1 cellular context compared by ENCODE assay signal in the genomic region with DNA sequence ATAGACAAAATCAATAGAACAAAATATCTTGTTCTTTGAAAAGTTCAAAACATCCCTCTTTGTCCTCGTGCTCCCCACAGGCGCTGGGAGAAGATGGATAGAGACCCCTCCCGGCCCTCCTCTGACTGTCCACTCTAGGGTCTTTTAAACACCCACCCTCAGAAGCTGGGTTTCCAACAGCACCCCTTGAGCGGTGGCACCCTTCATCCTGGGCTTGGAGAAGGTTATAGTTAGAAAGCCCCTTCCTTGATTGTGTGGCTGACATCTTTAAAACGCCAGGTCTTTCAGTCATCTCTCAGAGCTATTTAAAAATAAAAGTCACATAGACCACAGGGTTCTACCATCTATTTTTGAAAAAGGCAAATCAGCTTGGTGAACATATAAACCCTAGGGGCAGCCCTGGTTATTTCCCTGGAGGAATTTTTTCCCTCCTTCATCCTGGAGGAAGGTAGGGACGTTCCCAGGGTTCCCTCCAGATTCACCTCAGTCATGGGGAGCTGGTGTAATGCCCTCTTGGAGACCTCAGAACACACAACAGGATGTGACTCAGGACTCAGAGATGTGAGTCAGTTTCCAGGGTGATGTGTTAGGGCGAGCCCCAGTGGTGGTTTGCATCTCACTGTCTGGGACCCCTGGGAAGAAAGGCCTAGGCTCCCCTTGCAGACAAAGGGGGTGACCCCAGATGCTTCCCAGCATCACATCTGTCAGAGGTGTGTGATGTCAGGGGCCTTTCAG.
TF ChIP-seq lines count a peak whose summit lies in the region.

No MANE protein-coding gene starts in this region.

TF ChIP-seq in A549, 52 proteins besides CTCF, POLR2A, EP300 and RAD21 (continued from another document):
- TF ChIP-seq ZSCAN20 (CRISPR knock-in tag; IDR thresholded peaks at IDR 0.05) (no peak), HOXB5 (CRISPR knock-in tag; IDR thresholded peaks at IDR 0.05) (peak; percentile 13; the same call in 1 of the 2 replicates), RFX5 (IDR thresholded peaks at IDR 0.05) (no peak), JUNB (IDR thresholded peaks at IDR 0.05) (peak; percentile 63), ESRRA (IDR thresholded peaks at IDR 0.05; ENCODE audit: borderline replicate concordance, low read length) (no peak), FOXS1 (CRISPR knock-in tag; IDR thresholded peaks at IDR 0.05) (no peak), CBX8 (IDR thresholded peaks at IDR 0.05) (no peak), RARB (CRISPR knock-in tag; IDR thresholded peaks at IDR 0.05) (peak; percentile 77; the same call in 1 of the 2 replicates), RCOR1 (IDR thresholded peaks at IDR 0.05; ENCODE audit: low read depth, low read length) (no peak), GATA3 (IDR thresholded peaks at IDR 0.05; ENCODE audit: borderline replicate concordance) (peak; percentile 44; the same call in 1 of the 2 replicates), NPAS2 (CRISPR knock-in tag; IDR thresholded peaks at IDR 0.05; ENCODE audit: borderline replicate concordance) (no peak), MAZ (IDR thresholded peaks at IDR 0.05; ENCODE audit: borderline replicate concordance, low read depth, low read length) (no peak), SMC3 (IDR thresholded peaks at IDR 0.05) (no peak), MYC (IDR thresholded peaks at IDR 0.05; ENCODE audit: borderline replicate concordance, low read length) (no peak), BHLHE40 (IDR thresholded peaks at IDR 0.05; ENCODE audit: low read depth, low read length) (no peak), HDAC2 (IDR thresholded peaks at IDR 0.05) (no peak), HEYL (CRISPR knock-in tag; IDR thresholded peaks at IDR 0.05) (no peak), CEBPB (IDR thresholded peaks at IDR 0.05) (no peak), NFE2L2 (conservative IDR thresholded peaks at IDR 0.05; ENCODE audit: low read length) (no peak), ZNF302 (CRISPR knock-in tag; IDR thresholded peaks at IDR 0.05) (no peak), POLR2AphosphoS2 (conservative IDR thresholded peaks at IDR 0.05; ENCODE audit: low read length) (no peak), NR3C1 (IDR thresholded peaks at IDR 0.05) (no peak), EHMT2 (IDR thresholded peaks at IDR 0.05; ENCODE audit: low read depth) (no peak), HOXA7 (CRISPR knock-in tag; IDR thresholded peaks at IDR 0.05) (no peak), RNF2 (IDR thresholded peaks at IDR 0.05; ENCODE audit: borderline replicate concordance, low read depth) (no peak), PHF8 (IDR thresholded peaks at IDR 0.05; ENCODE audit: borderline replicate concordance, low read depth) (no peak), EHF (CRISPR knock-in tag; IDR thresholded peaks at IDR 0.05) (no peak), TP53 (CRISPR knock-in tag; IDR thresholded peaks at IDR 0.05) (no peak), TFCP2L1 (CRISPR knock-in tag; IDR thresholded peaks at IDR 0.05) (no peak), KDM5A (IDR thresholded peaks at IDR 0.05) (no peak), CHD2 (IDR thresholded peaks at IDR 0.05; ENCODE audit: low read length, partially characterized antibody) (no peak), HOXB13 (CRISPR knock-in tag; IDR thresholded peaks at IDR 0.05; ENCODE audit: low read depth) (no peak), CHD4 (IDR thresholded peaks at IDR 0.05; ENCODE audit: borderline replicate concordance) (no peak), CBX2 (IDR thresholded peaks at IDR 0.05; ENCODE audit: borderline replicate concordance, low read depth) (no peak), ZC3H11A (IDR thresholded peaks at IDR 0.05) (no peak)
- TF ChIP-seq, protein P1, sequence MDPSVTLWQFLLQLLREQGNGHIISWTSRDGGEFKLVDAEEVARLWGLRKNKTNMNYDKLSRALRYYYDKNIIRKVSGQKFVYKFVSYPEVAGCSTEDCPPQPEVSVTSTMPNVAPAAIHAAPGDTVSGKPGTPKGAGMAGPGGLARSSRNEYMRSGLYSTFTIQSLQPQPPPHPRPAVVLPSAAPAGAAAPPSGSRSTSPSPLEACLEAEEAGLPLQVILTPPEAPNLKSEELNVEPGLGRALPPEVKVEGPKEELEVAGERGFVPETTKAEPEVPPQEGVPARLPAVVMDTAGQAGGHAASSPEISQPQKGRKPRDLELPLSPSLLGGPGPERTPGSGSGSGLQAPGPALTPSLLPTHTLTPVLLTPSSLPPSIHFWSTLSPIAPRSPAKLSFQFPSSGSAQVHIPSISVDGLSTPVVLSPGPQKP (IDR thresholded peaks at IDR 0.05; ENCODE audit: low read depth, low read length) = no peak
- TF ChIP-seq, protein P2, sequence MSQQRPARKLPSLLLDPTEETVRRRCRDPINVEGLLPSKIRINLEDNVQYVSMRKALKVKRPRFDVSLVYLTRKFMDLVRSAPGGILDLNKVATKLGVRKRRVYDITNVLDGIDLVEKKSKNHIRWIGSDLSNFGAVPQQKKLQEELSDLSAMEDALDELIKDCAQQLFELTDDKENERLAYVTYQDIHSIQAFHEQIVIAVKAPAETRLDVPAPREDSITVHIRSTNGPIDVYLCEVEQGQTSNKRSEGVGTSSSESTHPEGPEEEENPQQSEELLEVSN (IDR thresholded peaks at IDR 0.05; ENCODE audit: borderline replicate concordance, low read depth) = no peak
- TF ChIP-seq, protein P3, sequence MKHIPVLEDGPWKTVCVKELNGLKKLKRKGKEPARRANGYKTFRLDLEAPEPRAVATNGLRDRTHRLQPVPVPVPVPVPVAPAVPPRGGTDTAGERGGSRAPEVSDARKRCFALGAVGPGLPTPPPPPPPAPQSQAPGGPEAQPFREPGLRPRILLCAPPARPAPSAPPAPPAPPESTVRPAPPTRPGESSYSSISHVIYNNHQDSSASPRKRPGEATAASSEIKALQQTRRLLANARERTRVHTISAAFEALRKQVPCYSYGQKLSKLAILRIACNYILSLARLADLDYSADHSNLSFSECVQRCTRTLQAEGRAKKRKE (CRISPR knock-in tag; IDR thresholded peaks at IDR 0.05; ENCODE audit: low read depth) = 0 out of 2 replicates have a peak, but pooled peaks have one; percentile 5
- TF ChIP-seq, protein P4, sequence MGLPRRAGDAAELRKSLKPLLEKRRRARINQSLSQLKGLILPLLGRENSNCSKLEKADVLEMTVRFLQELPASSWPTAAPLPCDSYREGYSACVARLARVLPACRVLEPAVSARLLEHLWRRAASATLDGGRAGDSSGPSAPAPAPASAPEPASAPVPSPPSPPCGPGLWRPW (IDR thresholded peaks at IDR 0.05) = no peak
- TF ChIP-seq, protein P5, sequence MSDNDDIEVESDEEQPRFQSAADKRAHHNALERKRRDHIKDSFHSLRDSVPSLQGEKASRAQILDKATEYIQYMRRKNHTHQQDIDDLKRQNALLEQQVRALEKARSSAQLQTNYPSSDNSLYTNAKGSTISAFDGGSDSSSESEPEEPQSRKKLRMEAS (IDR thresholded peaks at IDR 0.05) = peak; percentile 42; the same call in 1 of the 2 replicates
- TF ChIP-seq, protein P6, sequence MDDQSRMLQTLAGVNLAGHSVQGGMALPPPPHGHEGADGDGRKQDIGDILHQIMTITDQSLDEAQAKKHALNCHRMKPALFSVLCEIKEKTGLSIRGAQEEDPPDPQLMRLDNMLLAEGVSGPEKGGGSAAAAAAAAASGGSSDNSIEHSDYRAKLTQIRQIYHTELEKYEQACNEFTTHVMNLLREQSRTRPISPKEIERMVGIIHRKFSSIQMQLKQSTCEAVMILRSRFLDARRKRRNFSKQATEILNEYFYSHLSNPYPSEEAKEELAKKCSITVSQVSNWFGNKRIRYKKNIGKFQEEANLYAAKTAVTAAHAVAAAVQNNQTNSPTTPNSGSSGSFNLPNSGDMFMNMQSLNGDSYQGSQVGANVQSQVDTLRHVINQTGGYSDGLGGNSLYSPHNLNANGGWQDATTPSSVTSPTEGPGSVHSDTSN (IDR thresholded peaks at IDR 0.05) = no peak
- TF ChIP-seq, protein P7, sequence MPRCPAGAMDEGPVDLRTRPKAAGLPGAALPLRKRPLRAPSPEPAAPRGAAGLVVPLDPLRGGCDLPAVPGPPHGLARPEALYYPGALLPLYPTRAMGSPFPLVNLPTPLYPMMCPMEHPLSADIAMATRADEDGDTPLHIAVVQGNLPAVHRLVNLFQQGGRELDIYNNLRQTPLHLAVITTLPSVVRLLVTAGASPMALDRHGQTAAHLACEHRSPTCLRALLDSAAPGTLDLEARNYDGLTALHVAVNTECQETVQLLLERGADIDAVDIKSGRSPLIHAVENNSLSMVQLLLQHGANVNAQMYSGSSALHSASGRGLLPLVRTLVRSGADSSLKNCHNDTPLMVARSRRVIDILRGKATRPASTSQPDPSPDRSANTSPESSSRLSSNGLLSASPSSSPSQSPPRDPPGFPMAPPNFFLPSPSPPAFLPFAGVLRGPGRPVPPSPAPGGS (IDR thresholded peaks at IDR 0.05) = no peak
- TF ChIP-seq, protein P8, sequence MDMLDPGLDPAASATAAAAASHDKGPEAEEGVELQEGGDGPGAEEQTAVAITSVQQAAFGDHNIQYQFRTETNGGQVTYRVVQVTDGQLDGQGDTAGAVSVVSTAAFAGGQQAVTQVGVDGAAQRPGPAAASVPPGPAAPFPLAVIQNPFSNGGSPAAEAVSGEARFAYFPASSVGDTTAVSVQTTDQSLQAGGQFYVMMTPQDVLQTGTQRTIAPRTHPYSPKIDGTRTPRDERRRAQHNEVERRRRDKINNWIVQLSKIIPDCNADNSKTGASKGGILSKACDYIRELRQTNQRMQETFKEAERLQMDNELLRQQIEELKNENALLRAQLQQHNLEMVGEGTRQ (IDR thresholded peaks at IDR 0.05) = no peak
